22 cellular contexts compared by ENCODE assay signal in the genomic region with DNA sequence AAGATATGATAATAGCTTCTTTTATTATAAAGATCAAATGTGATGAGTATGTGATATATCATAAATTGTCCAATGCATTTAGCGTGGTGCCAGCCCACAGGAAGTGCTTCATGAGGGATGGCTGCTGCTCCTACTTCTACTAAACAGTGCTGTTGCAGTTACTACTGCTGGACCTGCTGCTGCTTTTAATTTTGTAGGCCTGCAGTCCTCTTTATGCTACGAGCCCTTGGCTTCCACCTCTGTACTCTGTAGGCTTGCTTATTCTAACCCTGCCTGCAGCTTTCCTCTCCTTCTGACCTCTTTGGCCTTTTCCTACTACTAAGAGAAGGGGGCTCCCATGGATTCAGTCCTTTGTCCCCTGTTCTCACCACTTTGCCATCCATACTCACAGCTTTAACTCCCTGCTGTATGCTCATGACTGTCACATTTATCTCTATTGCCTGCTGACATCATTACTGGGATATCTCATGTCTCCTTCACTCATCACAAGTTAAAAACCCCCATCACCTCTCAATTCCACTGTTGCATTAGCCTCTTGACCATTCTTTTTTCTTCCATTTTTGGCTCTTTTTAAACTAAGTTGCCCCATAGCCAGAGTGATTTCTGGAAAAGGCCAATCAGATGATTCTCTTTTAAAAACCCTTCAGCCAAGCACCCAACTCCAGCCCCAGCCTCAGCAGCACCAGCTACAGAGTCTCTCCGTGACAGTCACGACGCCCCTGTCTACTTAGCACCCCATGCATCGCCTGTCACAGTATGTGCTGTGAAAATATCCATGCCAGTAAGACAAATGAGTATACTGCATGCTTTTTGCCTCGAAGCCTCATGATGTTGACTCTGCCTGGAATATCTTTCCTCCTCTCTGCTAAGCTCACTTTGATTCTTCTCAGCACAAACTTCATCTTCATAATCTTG. TPM values are rescaled to one million over a fixed set of nuclear protein-coding genes. Genes with fewer than 3 reads are reported as not detected.
DNase-seq lines count a peak whose midpoint lies in the region; ATAC-seq and TF ChIP-seq lines count a peak whose summit lies in the region.
"Had no signal": no experiment of that assay in that cellular context is flagged by ENCODE, and none has a peak within 500 bp of the region (broad histone marks: within the 10 kb centered on the region; RNA-seq: fewer than 3 reads in every experiment).

No MANE protein-coding gene starts in this region.

- no peak overlapping the region for H3K4me3 Mint-ChIP-seq in activated CD4-positive, alpha-beta T cell treated with anti-CD3 and anti-CD28 coated beads, Interleukin-2, amount 10 ng/mL, durations not matched to agents 7 days and 5 days
- H3K4me3 Mint-ChIP-seq: activated CD4-positive, alpha-beta memory T cell treated with anti-CD3 and anti-CD28 coated beads, Interleukin-2, amount 10 ng/mL, durations not matched to agents 7 days and 5 days; activated T-cell treated with anti-CD3 and anti-CD28 coated beads, Interleukin-2, amount 50 U/mL, for 4 hours; HFFc6; nephron; stimulated activated naive CD8-positive, alpha-beta T cell treated with anti-CD3 and anti-CD28 coated beads, Interleukin-15, amount 100 ng/mL, for 72 hours had no signal

- TF ChIP-seq EP300 in neural cell (conservative IDR thresholded peaks at IDR 0.05; ENCODE audit: poor library complexity, severe bottlenecking), result peak; percentile 24

- H3K27me3 Mint-ChIP-seq in activated CD4-positive, alpha-beta T cell treated with anti-CD3 and anti-CD28 coated beads, Interleukin-2, amount 10 ng/mL, durations not matched to agents 7 days and 5 days, result no peaks in the 10 kb centered on the region
- H3K27me3 Mint-ChIP-seq: activated CD4-positive, alpha-beta memory T cell treated with anti-CD3 and anti-CD28 coated beads, Interleukin-2, amount 10 ng/mL, durations not matched to agents 7 days and 5 days; stimulated activated naive CD8-positive, alpha-beta T cell treated with anti-CD3 and anti-CD28 coated beads, Interleukin-15, amount 100 ng/mL, for 72 hours had no signal

- H2AFZ ChIP-seq in neural cell (ENCODE audit: low read depth, low read length), result no peak overlapping the region

- TF ChIP-seq CTCF in heart left ventricle (IDR thresholded peaks at IDR 0.05) (no peak), neural cell (IDR thresholded peaks at IDR 0.05; ENCODE audit: poor library complexity, severe bottlenecking) (no peak)

- peaks cover 3% of the 10 kb centered on the region for H4K20me1 ChIP-seq in neural cell (ENCODE audit: insufficient read depth)

- no peaks in the 10 kb centered on the region for H3K9me3 Mint-ChIP-seq in activated CD4-positive, alpha-beta T cell treated with anti-CD3 and anti-CD28 coated beads, Interleukin-2, amount 10 ng/mL, durations not matched to agents 7 days and 5 days
- H3K9me3 Mint-ChIP-seq: activated CD4-positive, alpha-beta memory T cell treated with anti-CD3 and anti-CD28 coated beads, Interleukin-2, amount 10 ng/mL, durations not matched to agents 7 days and 5 days; activated T-cell treated with anti-CD3 and anti-CD28 coated beads, Interleukin-2, amount 50 U/mL, for 4 hours; HFFc6; nephron; stimulated activated naive CD8-positive, alpha-beta T cell treated with anti-CD3 and anti-CD28 coated beads, Interleukin-15, amount 100 ng/mL, for 72 hours had no signal

- H3K4me1 Mint-ChIP-seq in activated CD4-positive, alpha-beta T cell treated with anti-CD3 and anti-CD28 coated beads, Interleukin-2, amount 10 ng/mL, durations not matched to agents 7 days and 5 days, result peaks cover 50% of the 10 kb centered on the region

- no peaks in the 10 kb centered on the region for H3K36me3 ChIP-seq in KOPT-K1 (ENCODE audit: insufficient read depth, low read length)
- H3K36me3 ChIP-seq in heart left ventricle, result no peaks in the 10 kb centered on the region
- H3K36me3 ChIP-seq in neural cell (ENCODE audit: insufficient read depth, low read length), result no peaks in the 10 kb centered on the region
- H3K36me3 ChIP-seq: transverse colon had no signal

- TF ChIP-seq POLR2A in heart left ventricle (IDR thresholded peaks at IDR 0.05), result no peak

- peak overlapping the region; percentile 3 for H3K27ac Mint-ChIP-seq in activated CD4-positive, alpha-beta T cell treated with anti-CD3 and anti-CD28 coated beads, Interleukin-2, amount 10 ng/mL, durations not matched to agents 7 days and 5 days
- H3K27ac Mint-ChIP-seq: activated CD4-positive, alpha-beta memory T cell treated with anti-CD3 and anti-CD28 coated beads, Interleukin-2, amount 10 ng/mL, durations not matched to agents 7 days and 5 days; HFFc6; nephron had no signal

- H3K9ac ChIP-seq in neural cell (ENCODE audit: low read length), result no peak overlapping the region
- H3K9ac ChIP-seq: SK-N-SH had no signal

- in situ Hi-C loops in ACHN (cut with HindIII; ENCODE audit: low pct_ligation_motif_present, low pct_unique_long_range_greater_than_20kb, low sequenced_read_pairs), result no loop called here

- H3K4me1 ChIP-seq in heart left ventricle, result peaks cover 0 to 82% (median 43%) of the 10 kb centered on the region in 12 donors

- 55 to 66% (median 63%) methylated on average over 7 of the region's 7 CpGs for WGBS in heart left ventricle, 4 donors

- H3K27me3 ChIP-seq in heart left ventricle (no peaks in the 10 kb centered on the region), neural cell (ENCODE audit: insufficient read depth, low read depth, low read length) (no peaks in the 10 kb centered on the region)
- H3K27me3 ChIP-seq: transverse colon had no signal

- peaks cover 31% of the 10 kb centered on the region for H3K36me3 Mint-ChIP-seq in activated CD4-positive, alpha-beta T cell treated with anti-CD3 and anti-CD28 coated beads, Interleukin-2, amount 10 ng/mL, durations not matched to agents 7 days and 5 days (ENCODE audit: low read depth)

- intact Hi-C loops in heart left ventricle (cut with DNase I), result loop anchor here in 2 of 10 donors (5.0 kb wide), 2 partner anchors 34 to 59 kb away; a partner anchor contains a TSS

- CTCF ChIA-PET in activated CD4-positive, alpha-beta T cell treated with anti-CD3 and anti-CD28 coated beads, Interleukin-2, amount 10 ng/mL, durations not matched to agents 7 days and 5 days (lab: Charles Lee), result no interaction called here

- H3K4me2 ChIP-seq in neural cell (ENCODE audit: low read length), result no peak overlapping the region
- H3K4me2 ChIP-seq: SK-N-SH had no signal

- H3K79me2 ChIP-seq in neural cell (replicated peaks; ENCODE audit: insufficient read depth, low read length), result peaks cover 36% of the 10 kb centered on the region

- DNase-seq in activated CD4-positive, alpha-beta T cell treated with anti-CD3 and anti-CD28 coated beads, Interleukin-2, amount 10 ng/mL, durations not matched to agents 7 days and 5 days, result no peak
- DNase-seq in activated CD4-positive, alpha-beta T cell treated with anti-CD3 and anti-CD28 coated beads for 4 hours, result no peak
- DNase-seq in heart left ventricle, result no peak
- no peak for DNase-seq in NCI-H1105 treated with DMSO at 0.1 percent for 48 hours (lab: John Stamatoyannopoulos, UW)
- no peak for DNase-seq in ACHN
- DNase-seq: 8988T; activated CD4-positive, alpha-beta memory T cell treated with anti-CD3 and anti-CD28 coated beads, Interleukin-2, amount 10 ng/mL, durations not matched to agents 7 days and 5 days; activated T-cell treated with anti-CD3 and anti-CD28 coated beads, Interleukin-2, amount 50 U/mL, for 4 hours; HFFc6; kidney; mesenchymal stem cell; NCI-H1436; NCI-H510A treated with DMSO at 0.1 percent for 48 hours; NK-92 treated with Interleukin-12 subunit alpha and Interleukin-12 subunit beta, amount 100 ng/mL, for 24 hours; SK-N-SH; stimulated activated CD4-positive, alpha-beta T cell treated with anti-CD3 and anti-CD28 coated beads, Interleukin-2, amount 100 ng/mL, for 48 hours; stimulated activated naive CD8-positive, alpha-beta T cell treated with anti-CD3 and anti-CD28 coated beads, Interleukin-15, amount 100 ng/mL, for 72 hours; transverse colon had no signal

- no peaks in the 10 kb centered on the region for H3K9me3 ChIP-seq in KOPT-K1 (ENCODE audit: insufficient read depth, low read length, poor library complexity, severe bottlenecking)
- no peaks in the 10 kb centered on the region for H3K9me3 ChIP-seq in heart left ventricle
- no peaks in the 10 kb centered on the region for H3K9me3 ChIP-seq in neural cell (ENCODE audit: low read length)
- H3K9me3 ChIP-seq: SK-N-SH, transverse colon had no signal

- no peaks in the 10 kb centered on the region for H3F3A ChIP-seq in neural cell (ENCODE audit: insufficient read depth, low read length, poor library complexity, severe bottlenecking)

- ATAC-seq in heart left ventricle, result peak in 3 of 4 donors; percentile 51 to 73 (median 60)
- ATAC-seq in GM18520 (IDR thresholded peaks at IDR 0.05; ENCODE audit: unreplicated experiment), result no peak
- ATAC-seq: activated T-cell treated with anti-CD3 and anti-CD28 coated beads, Interleukin-2, amount 50 U/mL, for 4 hours; stimulated activated naive CD8-positive, alpha-beta T cell treated with anti-CD3 and anti-CD28 coated beads, Interleukin-15, amount 100 ng/mL, for 72 hours had no signal

- H3K4me3 ChIP-seq in heart left ventricle (no peak overlapping the region), neural cell (ENCODE audit: low read length) (no peak overlapping the region)
- H3K4me3 ChIP-seq: transverse colon had no signal

- POLR2A ChIA-PET in activated CD4-positive, alpha-beta T cell treated with anti-CD3 and anti-CD28 coated beads, Interleukin-2, amount 10 ng/mL, durations not matched to agents 7 days and 5 days (lab: Charles Lee), result no interaction called here

- H3K27ac ChIP-seq in KOPT-K1 (ENCODE audit: low read depth, low read length, poor library complexity, severe bottlenecking) (peak overlapping the region; percentile 5), heart left ventricle (peak overlapping the region in 9 of 12 donors; percentile 4 to 56 (median 33)), neural cell (ENCODE audit: low read length) (peak overlapping the region; percentile 11)
- H3K27ac ChIP-seq: transverse colon had no signal

- no peak for TF ChIP-seq RAD21 in neural cell (conservative IDR thresholded peaks at IDR 0.05)

- H3K9me2 ChIP-seq in neural cell (ENCODE audit: insufficient read depth, low read length), result no peaks in the 10 kb centered on the region
- H3K9me2 ChIP-seq: SK-N-SH had no signal

RNA-seq across cellular contexts. Expression of a gene that starts 56.3 kb away (rescaled TPM):
- total RNA-seq in activated CD4-positive, alpha-beta T cell treated with anti-CD3 and anti-CD28 coated beads, Interleukin-2, amount 10 ng/mL, durations not matched to agents 7 days and 5 days, result 10 to 100 TPM; 48.8 to 50.9 TPM
- total RNA-seq in heart left ventricle, result 10 to 100 TPM; 47.1 to 80.9 (median 54.7) TPM
- polyA plus RNA-seq in heart left ventricle, result 10 to 100 TPM; 10.4 to 21.1 TPM
- polyA plus RNA-seq in neural cell, result 69.8 and 70.7 TPM in 2 replicates
- polyA minus RNA-seq in neural cell, result 310 and 316 TPM in 2 replicates
